ENCODE assay signal across 7 cellular contexts in genomic region chr7:107167483-107168232, GRCh38. TPM values are rescaled to one million over a fixed set of nuclear protein-coding genes. Genes with fewer than 3 reads are reported as not detected.
DNase-seq lines count a peak whose midpoint lies in the region; ATAC-seq and TF ChIP-seq lines count a peak whose summit lies in the region.

No MANE protein-coding gene starts in this region.

- 0% methylated on average over 10 of the region's 15 CpGs for WGBS in mammary epithelial cell (ENCODE audit: low coverage, missing lambda C conversion rate)

- H3K9me3 ChIP-seq in SU-DHL-6 (ENCODE audit: insufficient read depth, low read length) (no peaks in the 10 kb centered on the region), mammary epithelial cell (replicated peaks; ENCODE audit: insufficient read depth, low read length) (no peaks in the 10 kb centered on the region)

- no peaks in the 10 kb centered on the region for H3K9me2 ChIP-seq in SU-DHL-6 (replicated peaks; ENCODE audit: insufficient read depth, low read length)

- dilution Hi-C loops in mammary epithelial cell (cut with HindIII; ENCODE audit: low sequenced_read_pairs) = no loop called here

- H3K4me1 ChIP-seq in mammary epithelial cell (ENCODE audit: insufficient read depth, low read length) = no peaks in the 10 kb centered on the region

- peak; percentile 91 for DNase-seq in NAMALWA (ENCODE audit: low spot score)
- DNase-seq in mammary epithelial cell = peak; percentile 79
- DNase-seq in iPS-NIHi7 (ENCODE audit: extremely low spot score) = peak; percentile 36
- DNase-seq in smooth muscle cell of the brain vasculature (ENCODE audit: low read depth, low spot score) = peak; percentile 63

- TSS peak; percentile 85 for BruUV-seq in mammary epithelial cell (replicated peaks; lab: Mats Ljungman, UMichigan)

- peak overlapping the region; percentile 81 for H3K27ac ChIP-seq in SU-DHL-6 (ENCODE audit: low read depth, low read length)
- H3K27ac ChIP-seq in mammary epithelial cell (ENCODE audit: insufficient read depth, low read depth, low read length) = peak overlapping the region; percentile 88

- H3K27me3 ChIP-seq in SU-DHL-6 (ENCODE audit: low read length) = no peaks in the 10 kb centered on the region
- H3K27me3 ChIP-seq in mammary epithelial cell (ENCODE audit: insufficient read depth, low read length) = no peaks in the 10 kb centered on the region

- CTCF ChIA-PET in mammary epithelial cell (lab: Charles Lee; ENCODE audit: low non-redundant PET) = interaction anchor here (0.6 kb wide), 1 partner anchor 707 kb away, joined by 8 read pairs; no protein-coding TSS in a partner anchor

- no peaks in the 10 kb centered on the region for H4K20me1 ChIP-seq in SU-DHL-6 (ENCODE audit: low read depth, low read length)
- H4K20me1 ChIP-seq in mammary epithelial cell (ENCODE audit: insufficient read depth, low read length) = no peaks in the 10 kb centered on the region

- peak overlapping the region; percentile 78 for H3K4me3 ChIP-seq in GM08714 (ENCODE audit: low read length)
- H3K4me3 ChIP-seq in SU-DHL-6 (ENCODE audit: insufficient read depth, low read length, poor library complexity, severe bottlenecking) = peak overlapping the region; percentile 61
- H3K4me3 ChIP-seq in mammary epithelial cell (replicated peaks in 1 of 3; ENCODE audit: insufficient read depth in 1 of 3, low read depth in 2 of 3, low read length in 3 of 3) = peak overlapping the region; percentile 52 to 97 (median 64)

- peak overlapping the region; percentile 66 for H3K4me2 ChIP-seq in SU-DHL-6 (ENCODE audit: low read depth, low read length, poor library complexity, severe bottlenecking)
- peak overlapping the region; percentile 75 for H3K4me2 ChIP-seq in mammary epithelial cell (ENCODE audit: insufficient read depth, low read depth, low read length)

- TF ChIP-seq CTCF in SU-DHL-6 (IDR thresholded peaks at IDR 0.05; ENCODE audit: insufficient read depth, low read length, poor library complexity, severe bottlenecking) (no peak), mammary epithelial cell (conservative IDR thresholded peaks at IDR 0.05 in 1 of 2, IDR thresholded peaks at IDR 0.05 in 1 of 2; ENCODE audit: extremely low read depth in 1 of 2, insufficient read depth in 1 of 2, low read depth in 1 of 2, low read length in 2 of 2) (peak; percentile 33 to 50)

- peak overlapping the region; percentile 51 for H3K9ac ChIP-seq in SU-DHL-6 (ENCODE audit: low read length)
- peak overlapping the region; percentile 85 for H3K9ac ChIP-seq in mammary epithelial cell (ENCODE audit: insufficient read depth, low read length)

- in situ Hi-C loops in mammary epithelial cell (cut with MboI; ENCODE audit: low sequenced_read_pairs in 2 of 2) = no loop called here

- intact Hi-C loops in mammary epithelial cell (cut with micrococcal nuclease) = loop anchor here (1.0 to 10.0 kb wide), 3 partner anchors 13 to 1103 kb away; no protein-coding TSS in a partner anchor

- H2AFZ ChIP-seq in SU-DHL-6 (ENCODE audit: low read depth, low read length, severe bottlenecking) = peak overlapping the region; percentile 99
- H2AFZ ChIP-seq in mammary epithelial cell (ENCODE audit: low read depth, low read length) = peak overlapping the region; percentile 81

- H3K79me2 ChIP-seq in SU-DHL-6 (ENCODE audit: insufficient read depth, low read length) = peaks cover 15% of the 10 kb centered on the region
- peaks cover 26% of the 10 kb centered on the region for H3K79me2 ChIP-seq in mammary epithelial cell (ENCODE audit: insufficient read depth, low read length)

- ATAC-seq in HG02870 (IDR thresholded peaks at IDR 0.05; ENCODE audit: unreplicated experiment) = no peak

- H3F3A ChIP-seq in SU-DHL-6 (ENCODE audit: insufficient read depth) = peaks cover 19% of the 10 kb centered on the region

- no peaks in the 10 kb centered on the region for H3K36me3 ChIP-seq in SU-DHL-6 (ENCODE audit: low read length)
- H3K36me3 ChIP-seq in mammary epithelial cell (ENCODE audit: insufficient read depth, low read length) = no peaks in the 10 kb centered on the region

RNA-seq across cellular contexts. Expression of gene HBP1, which starts 1.1 kb away (rescaled TPM):
- total RNA-seq in mammary epithelial cell = 10 to 100 TPM; 23.6 to 52.3 TPM
- 18.0 TPM for polyA plus RNA-seq in mammary epithelial cell
- 25.1 TPM for polyA minus RNA-seq in mammary epithelial cell

Comparison
In these comparisons a context has a peak if more than half of its experiments do, and no peak if none do; other contexts are left out.
1. DNase-seq: peak in every context shown above with its lines; median percentile 91 in NAMALWA; 79 in mammary epithelial cell; 63 in smooth muscle cell of the brain vasculature; 36 in iPS-NIHi7.